In genomic region chr1:156717411-156717810, GRCh38 we compare ENCODE assay signal across 3 cellular contexts.
TF ChIP-seq lines count a peak whose summit lies in the region.

No MANE protein-coding gene starts in this region.

TF ChIP-seq in SK-N-SH treated with all-trans-retinoic acid at 6 μM for 48 hours, 23 proteins besides CTCF, POLR2A, EP300 and RAD21:
- TF ChIP-seq ZNF8 (CRISPR knock-in tag; IDR thresholded peaks at IDR 0.05), result no peak
- TF ChIP-seq ZNF70 (CRISPR knock-in tag; IDR thresholded peaks at IDR 0.05), result no peak
- TF ChIP-seq BACH2 (CRISPR knock-in tag; IDR thresholded peaks at IDR 0.05; ENCODE audit: borderline replicate concordance), result no peak
- no peak for TF ChIP-seq TCF4 (CRISPR knock-in tag; IDR thresholded peaks at IDR 0.05; ENCODE audit: borderline replicate concordance)
- no peak for TF ChIP-seq CREB5 (CRISPR knock-in tag; IDR thresholded peaks at IDR 0.05; ENCODE audit: low read depth)
- no peak for TF ChIP-seq ZC3H10 (CRISPR knock-in tag; IDR thresholded peaks at IDR 0.05)
- TF ChIP-seq PPARA (CRISPR knock-in tag; IDR thresholded peaks at IDR 0.05; ENCODE audit: borderline replicate concordance), result no peak

TF ChIP-seq in SK-N-SH, 30 proteins besides CTCF, POLR2A, EP300 and RAD21:
- TF ChIP-seq PBX3 (IDR thresholded peaks at IDR 0.05) (no peak), EZH2phosphoT487 (IDR thresholded peaks at IDR 0.05; ENCODE audit: borderline replicate concordance, low read depth) (no peak), TCF12 (IDR thresholded peaks at IDR 0.05) (no peak), GATA2 (CRISPR knock-in tag; IDR thresholded peaks at IDR 0.05) (no peak), POLR2AphosphoS5 (IDR thresholded peaks at IDR 0.05; ENCODE audit: low read depth, low read length) (no peak), RFX5 (IDR thresholded peaks at IDR 0.05; ENCODE audit: low read length) (no peak), SIN3A (IDR thresholded peaks at IDR 0.05; ENCODE audit: borderline replicate concordance, low read depth, low read length) (no peak), GABPA (IDR thresholded peaks at IDR 0.05; ENCODE audit: low read depth) (no peak), SMC3 (IDR thresholded peaks at IDR 0.05; ENCODE audit: low read depth, low read length) (no peak), YY1 (IDR thresholded peaks at IDR 0.05; ENCODE audit: low read depth) (no peak), NFIC (IDR thresholded peaks at IDR 0.05; ENCODE audit: borderline replicate concordance) (no peak), ELF1 (IDR thresholded peaks at IDR 0.05) (no peak), CHD2 (IDR thresholded peaks at IDR 0.05; ENCODE audit: low read length, partially characterized antibody) (no peak), ZBTB33 (IDR thresholded peaks at IDR 0.05; ENCODE audit: borderline replicate concordance, low read depth) (no peak), FOXM1 (IDR thresholded peaks at IDR 0.05; ENCODE audit: low read depth) (no peak)

TF ChIP-seq in GM23338, 12 proteins besides CTCF, POLR2A, EP300 and RAD21:
- TF ChIP-seq JUNB (IDR thresholded peaks at IDR 0.05; ENCODE audit: unreplicated experiment) (no peak), NANOG (IDR thresholded peaks at IDR 0.05; ENCODE audit: borderline replicate concordance) (no peak)
